22 cellular contexts compared by ENCODE assay signal in genomic region chr3:150307862-150308261, GRCh38.
DNase-seq lines count a peak whose midpoint lies in the region; ATAC-seq and TF ChIP-seq lines count a peak whose summit lies in the region.
"Had no signal": no experiment of that assay in that cellular context is flagged by ENCODE, and none has a peak within 500 bp of the region (broad histone marks: within the 10 kb centered on the region; RNA-seq: fewer than 3 reads in every experiment).

No MANE protein-coding gene starts in this region.

- H3K27me3 ChIP-seq in SJCRH30 (no peaks in the 10 kb centered on the region), fibroblast of lung (ENCODE audit: control insufficient read depth, insufficient read depth, low read length) (no peaks in the 10 kb centered on the region), stomach (no peaks in the 10 kb centered on the region)
- H3K27me3 ChIP-seq: BLaER1 treated with 17β-estradiol and CSF1 and Interleukin-3, amounts not matched to agents 10 nM and 100 nM had no signal

- peak overlapping the region; percentile 23 for H3K4me2 ChIP-seq in fibroblast of lung (ENCODE audit: extremely low read depth, insufficient read depth, low read length)
- H3K4me2 ChIP-seq: BLaER1 treated with 17β-estradiol and CSF1 and Interleukin-3, amounts not matched to agents 10 nM and 100 nM had no signal

- H3K27ac Mint-ChIP-seq in Calu3 (ENCODE audit: unreplicated experiment), result no peak overlapping the region
- H3K27ac Mint-ChIP-seq: CD4-positive, alpha-beta memory T cell had no signal

- ATAC-seq in HG03565 (IDR thresholded peaks at IDR 0.05; ENCODE audit: unreplicated experiment) (no peak), GM18868 (IDR thresholded peaks at IDR 0.05; ENCODE audit: unreplicated experiment) (no peak)
- ATAC-seq: HepG2, Right ventricle myocardium inferior had no signal

- no peak for TF ChIP-seq POLR2A in stomach (IDR thresholded peaks at IDR 0.05)

- H3K36me3 Mint-ChIP-seq in Calu3 (ENCODE audit: insufficient read depth, unreplicated experiment), result no peaks in the 10 kb centered on the region
- H3K36me3 Mint-ChIP-seq: CD4-positive, alpha-beta memory T cell had no signal

- H3K9me3 ChIP-seq in SJCRH30 (replicated peaks), result 0 out of 2 replicates have a peak, but pooled peaks cover 9% of the 10 kb centered on the region
- H3K9me3 ChIP-seq in fibroblast of lung (ENCODE audit: control insufficient read depth, insufficient read depth, low read depth, low read length), result no peaks in the 10 kb centered on the region
- H3K9me3 ChIP-seq in stomach, result no peaks in the 10 kb centered on the region
- H3K9me3 ChIP-seq: BLaER1 treated with 17β-estradiol and CSF1 and Interleukin-3, amounts not matched to agents 10 nM and 100 nM had no signal

- H2AFZ ChIP-seq in fibroblast of lung (ENCODE audit: low read length), result peak overlapping the region; percentile 40

- TF ChIP-seq CTCF in Calu3 (IDR thresholded peaks at IDR 0.05; ENCODE audit: unreplicated experiment) (no peak), fibroblast of lung (conservative IDR thresholded peaks at IDR 0.05 in 1 of 2, IDR thresholded peaks at IDR 0.05 in 1 of 2; ENCODE audit: low read depth in 1 of 2, low read length in 2 of 2) (no peak), stomach (IDR thresholded peaks at IDR 0.05) (no peak)

- 68 to 89% (median 71%) methylated on average over 5 of the region's 5 CpGs for WGBS in stomach, 5 donors

- H3K27ac ChIP-seq in SJCRH30, result peak overlapping the region; percentile 95
- H3K27ac ChIP-seq in fibroblast of lung (ENCODE audit: insufficient read depth, low read length), result peak overlapping the region; percentile 7
- H3K27ac ChIP-seq in stomach, result peak overlapping the region in 4 of 5 donors; percentile 1 to 41 (median 18)
- H3K27ac ChIP-seq: BLaER1 treated with 17β-estradiol and CSF1 and Interleukin-3, amounts not matched to agents 10 nM and 100 nM; HL-60 had no signal

- no peaks in the 10 kb centered on the region for H3K79me2 ChIP-seq in fibroblast of lung (ENCODE audit: control insufficient read depth, insufficient read depth, low read length)

- peak overlapping the region; percentile 24 for H3K4me3 Mint-ChIP-seq in Calu3 (ENCODE audit: low read depth, unreplicated experiment)
- H3K4me3 Mint-ChIP-seq: CD4-positive, alpha-beta memory T cell had no signal

- no TSS peak for BruUV-seq in Calu3 (replicated peaks; lab: Mats Ljungman, UMichigan)

- no peaks in the 10 kb centered on the region for H3K9me3 Mint-ChIP-seq in Calu3 (ENCODE audit: low read depth, unreplicated experiment)
- H3K9me3 Mint-ChIP-seq: CD4-positive, alpha-beta memory T cell had no signal

- H3K4me1 ChIP-seq in SJCRH30 (peaks cover 48% of the 10 kb centered on the region), fibroblast of lung (ENCODE audit: control insufficient read depth, extremely low read depth, insufficient read depth, low read length) (peaks cover 4% of the 10 kb centered on the region), stomach (peaks cover 0 to 7% (median 0%) of the 10 kb centered on the region in 4 donors)
- H3K4me1 ChIP-seq: BLaER1 treated with 17β-estradiol and CSF1 and Interleukin-3, amounts not matched to agents 10 nM and 100 nM had no signal

- H3K36me3 ChIP-seq in SJCRH30 (no peaks in the 10 kb centered on the region), fibroblast of lung (ENCODE audit: control insufficient read depth, insufficient read depth, low read length) (no peaks in the 10 kb centered on the region), stomach (no peaks in the 10 kb centered on the region)
- H3K36me3 ChIP-seq: BLaER1 treated with 17β-estradiol and CSF1 and Interleukin-3, amounts not matched to agents 10 nM and 100 nM had no signal

- H3K4me3 ChIP-seq in SJCRH30 (peak overlapping the region; percentile 20), fibroblast of lung (replicated peaks in 1 of 4; ENCODE audit: control extremely low read depth in 1 of 4, insufficient read depth in 1 of 4, low read depth in 3 of 4, low read length in 4 of 4) (no peak overlapping the region), stomach (no peak overlapping the region)
- H3K4me3 ChIP-seq: BLaER1 treated with 17β-estradiol and CSF1 and Interleukin-3, amounts not matched to agents 10 nM and 100 nM had no signal

- peaks cover 32% of the 10 kb centered on the region for H3K4me1 Mint-ChIP-seq in Calu3 (ENCODE audit: low read depth, unreplicated experiment)
- H3K4me1 Mint-ChIP-seq: CD4-positive, alpha-beta memory T cell had no signal

- H4K20me1 ChIP-seq in fibroblast of lung (ENCODE audit: control insufficient read depth, extremely low read depth, insufficient read depth, low read length), result no peaks in the 10 kb centered on the region
- H4K20me1 ChIP-seq: BLaER1 treated with 17β-estradiol and CSF1 and Interleukin-3, amounts not matched to agents 10 nM and 100 nM had no signal

- CTCF ChIA-PET in Calu3 (lab: Charles Lee), result interaction anchor here (1.1 to 1.7 kb wide), 2 partner anchors 12 to 15 kb away, joined by 3 to 6 read pairs; no protein-coding TSS in a partner anchor

- DNase-seq in Calu3 (no peak), SJCRH30 (peak; percentile 46 to 70), fibroblast of lung (ENCODE audit: low read depth in 2 of 2) (no peak), stomach (no peak), NCI-H187 (lab: John Stamatoyannopoulos, UW) (no peak), middle frontal gyrus (ENCODE audit: extremely low spot score, low spot score) (no peak)
- DNase-seq: 8988T; CD4-positive, alpha-beta memory T cell; KBM-7; MM.1S; NCI-H1048; NCI-H1417 treated with DMSO at 0.1 percent for 48 hours; NCI-H1930; NCI-H524; NCI-H774; NK-92 treated with Interleukin-12 subunit alpha and Interleukin-12 subunit beta, amount 100 ng/mL, for 24 hours had no signal

- intact Hi-C loops in Calu3 (cut with micrococcal nuclease; ENCODE audit: unreplicated experiment), result no loop called here
- intact Hi-C loops in stomach (cut with DNase I; ENCODE audit: low total_unique reads), result no loop called here

- no peak for TF ChIP-seq EP300 in stomach (IDR thresholded peaks at IDR 0.05)

- H3K27me3 Mint-ChIP-seq in Calu3 (ENCODE audit: unreplicated experiment), result no peaks in the 10 kb centered on the region

- H3K9ac ChIP-seq in fibroblast of lung (ENCODE audit: insufficient read depth, low read length), result no peak overlapping the region
- H3K9ac ChIP-seq: BLaER1 treated with 17β-estradiol and CSF1 and Interleukin-3, amounts not matched to agents 10 nM and 100 nM had no signal

Comparison
In these comparisons a context has a peak if more than half of its experiments do, and no peak if none do; other contexts are left out.
1. DNase-seq: peak in SJCRH30 (2 of 2); none in Calu3 (single experiment), fibroblast of lung (0 of 2), stomach (single experiment), NCI-H187 (0 of 2) and middle frontal gyrus (single experiment).
2. H3K27ac ChIP-seq: peak in every context shown above with its lines; median percentile 95 in SJCRH30; 18 in stomach; 7 in fibroblast of lung.